20 cellular contexts compared by ENCODE assay signal in genomic region chr6:126661646-126662045, GRCh38.
A peak's percentile ranks its signal among the peaks of the same experiment; 100 is the strongest.
DNase-seq lines count a peak whose midpoint lies in the region; ATAC-seq and TF ChIP-seq lines count a peak whose summit lies in the region.
"Had no signal": no experiment of that assay in that cellular context is flagged by ENCODE, and none has a peak within 500 bp of the region (broad histone marks: within the 10 kb centered on the region; RNA-seq: fewer than 3 reads in every experiment).

No MANE protein-coding gene starts in this region.

- H3K4me3 ChIP-seq in epithelial cell of esophagus (ENCODE audit: low read length): no peak overlapping the region
- H3K4me3 ChIP-seq in esophagus squamous epithelium: no peak overlapping the region
- H3K4me3 ChIP-seq: hepatocyte, K562 had no signal

- H3K4me1 Mint-ChIP-seq in mesothelial cell of epicardium: peaks cover 34% of the 10 kb centered on the region
- H3K4me1 Mint-ChIP-seq: activated CD4-positive, alpha-beta T cell treated with anti-CD3 and anti-CD28 coated beads for 36 hours had no signal

- no peaks in the 10 kb centered on the region for H3K27me3 Mint-ChIP-seq in mesothelial cell of epicardium (ENCODE audit: low read depth)
- H3K27me3 Mint-ChIP-seq: activated CD4-positive, alpha-beta T cell treated with anti-CD3 and anti-CD28 coated beads for 36 hours; stimulated activated naive CD8-positive, alpha-beta T cell treated with anti-CD3 and anti-CD28 coated beads, Interleukin-15, Interleukin-2, amounts not matched to agents 100 ng/mL and 50 ng/mL, for 24 hours had no signal

- H3K4me3 Mint-ChIP-seq in mesothelial cell of epicardium: no peak overlapping the region
- H3K4me3 Mint-ChIP-seq: activated CD4-positive, alpha-beta T cell treated with anti-CD3 and anti-CD28 coated beads for 36 hours; stimulated activated naive CD8-positive, alpha-beta T cell treated with anti-CD3 and anti-CD28 coated beads, Interleukin-15, Interleukin-2, amounts not matched to agents 100 ng/mL and 50 ng/mL, for 24 hours had no signal

- H3K9me3 Mint-ChIP-seq in mesothelial cell of epicardium: peaks cover 4% of the 10 kb centered on the region
- H3K9me3 Mint-ChIP-seq: activated naive CD4-positive, alpha-beta T cell treated with anti-CD3 and anti-CD28 coated beads, Interleukin-2, amount 50 U/mL, for 72 hours; stimulated activated naive CD8-positive, alpha-beta T cell treated with anti-CD3 and anti-CD28 coated beads, Interleukin-15, Interleukin-2, amounts not matched to agents 100 ng/mL and 50 ng/mL, for 24 hours had no signal

- peak overlapping the region; percentile 24 for H3K27ac Mint-ChIP-seq in mesothelial cell of epicardium
- H3K27ac Mint-ChIP-seq: activated CD4-positive, alpha-beta T cell treated with anti-CD3 and anti-CD28 coated beads for 36 hours; activated naive CD4-positive, alpha-beta T cell treated with anti-CD3 and anti-CD28 coated beads, Interleukin-2, amount 50 U/mL, for 72 hours; stimulated activated naive CD8-positive, alpha-beta T cell treated with anti-CD3 and anti-CD28 coated beads, Interleukin-15, Interleukin-2, amounts not matched to agents 100 ng/mL and 50 ng/mL, for 24 hours had no signal

- peak; percentile 81 for DNase-seq in AG08395 (ENCODE audit: low spot score)
- peak; percentile 85 for DNase-seq in LHCN-M2 (ENCODE audit: low read depth)
- peak; percentile 18 for DNase-seq in epithelial cell of esophagus (ENCODE audit: low read depth)
- DNase-seq in mesothelial cell of epicardium (ENCODE audit: low spot score in 2 of 2, unreplicated experiment in 2 of 2): no peak
- DNase-seq in esophagus squamous epithelium (lab: John Stamatoyannopoulos, UW): no peak
- no peak for DNase-seq in cerebellar cortex (ENCODE audit: low spot score)
- DNase-seq: ACHN; activated CD4-positive, alpha-beta T cell treated with anti-CD3 and anti-CD28 coated beads for 36 hours; activated T-cell treated with anti-CD3 and anti-CD28 coated beads for 4 hours; cerebellar nuclear complex; NCI-H1092 treated with DMSO at 0.1 percent for 48 hours; posterior cingulate gyrus; SIG-M5; T-helper 9 cell had no signal

- no peak overlapping the region for H3K27ac ChIP-seq in esophagus squamous epithelium
- H3K27ac ChIP-seq: hepatocyte had no signal

- TF ChIP-seq CTCF in epithelial cell of esophagus (IDR thresholded peaks at IDR 0.05; ENCODE audit: insufficient read depth, low read depth, low read length, missing control alignments): no peak
- no peak for TF ChIP-seq CTCF in mesothelial cell of epicardium (IDR thresholded peaks at IDR 0.05; ENCODE audit: unreplicated experiment)
- TF ChIP-seq CTCF in esophagus squamous epithelium (IDR thresholded peaks at IDR 0.05): no peak

- H3K36me3 Mint-ChIP-seq in mesothelial cell of epicardium: no peaks in the 10 kb centered on the region
- H3K36me3 Mint-ChIP-seq: activated naive CD4-positive, alpha-beta T cell treated with anti-CD3 and anti-CD28 coated beads, Interleukin-2, amount 50 U/mL, for 72 hours had no signal

- ATAC-seq in HG03342 (IDR thresholded peaks at IDR 0.05; ENCODE audit: unreplicated experiment) (no peak), GM18909 (IDR thresholded peaks at IDR 0.05; ENCODE audit: poor library complexity, unreplicated experiment) (no peak)
- ATAC-seq: activated CD4-positive, alpha-beta T cell treated with anti-CD3 and anti-CD28 coated beads for 36 hours; activated naive CD4-positive, alpha-beta T cell treated with anti-CD3 and anti-CD28 coated beads, Interleukin-2, amount 50 U/mL, for 72 hours; K562 had no signal

- peaks cover 0 to 5% (median 0%) of the 10 kb centered on the region in 3 donors for H3K4me1 ChIP-seq in esophagus squamous epithelium

- no peaks in the 10 kb centered on the region for H3K9me3 ChIP-seq in esophagus squamous epithelium

- intact Hi-C loops in esophagus squamous epithelium (cut with DNase I): no loop called here

- H3K27me3 ChIP-seq in esophagus squamous epithelium: no peaks in the 10 kb centered on the region
- H3K27me3 ChIP-seq: hepatocyte had no signal

- no peak for TF ChIP-seq POLR2A in esophagus squamous epithelium (IDR thresholded peaks at IDR 0.05)

- no peaks in the 10 kb centered on the region for H3K36me3 ChIP-seq in esophagus squamous epithelium

Comparison
In these comparisons a context has a peak if more than half of its experiments do, and no peak if none do; other contexts are left out.
1. DNase-seq: peak in AG08395 (single experiment), LHCN-M2 (single experiment) and epithelial cell of esophagus (single experiment); none in mesothelial cell of epicardium (0 of 2), esophagus squamous epithelium (single experiment) and cerebellar cortex (single experiment).